Comparison of ENCODE assay signal across 6 cellular contexts in the genomic region with DNA sequence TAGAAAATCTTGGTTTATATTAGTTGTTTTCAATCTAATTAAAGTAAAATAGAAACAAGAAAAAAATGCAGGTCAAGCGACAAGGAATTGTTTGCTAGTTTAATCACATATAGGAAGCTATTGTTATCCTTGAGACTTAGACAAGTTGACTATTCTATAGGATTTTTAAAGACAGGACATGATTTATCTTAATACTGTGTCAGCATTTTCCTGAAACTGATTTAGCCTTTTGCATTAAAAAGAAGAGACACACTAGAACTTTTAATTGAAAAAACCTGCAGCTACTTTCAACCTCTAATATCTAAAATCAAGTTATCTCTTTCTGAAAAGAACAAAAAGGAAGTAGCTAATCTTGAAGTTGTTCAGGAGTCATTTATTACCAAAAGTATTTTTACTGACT.
"Had no signal": no experiment of that assay in that cellular context is flagged by ENCODE, and none has a peak within 500 bp of the region (broad histone marks: within the 10 kb centered on the region; RNA-seq: fewer than 3 reads in every experiment).

No MANE protein-coding gene starts in this region.

- H3K4me3 ChIP-seq: GM23248, HAP-1 had no signal

- H3K27ac ChIP-seq: GM23248, HL-60 had no signal

- H3K36me3 ChIP-seq: HAP-1 had no signal

- H3K9ac ChIP-seq: GM23248 had no signal

- H3K4me1 ChIP-seq: HAP-1 had no signal

- H2AFZ ChIP-seq: GM23248 had no signal

- H3K9me3 ChIP-seq: HAP-1 had no signal

- DNase-seq: GOT3, HFFc6, KG1 had no signal
